Comparison of ENCODE assay signal across 8 cellular contexts in the genomic region with DNA sequence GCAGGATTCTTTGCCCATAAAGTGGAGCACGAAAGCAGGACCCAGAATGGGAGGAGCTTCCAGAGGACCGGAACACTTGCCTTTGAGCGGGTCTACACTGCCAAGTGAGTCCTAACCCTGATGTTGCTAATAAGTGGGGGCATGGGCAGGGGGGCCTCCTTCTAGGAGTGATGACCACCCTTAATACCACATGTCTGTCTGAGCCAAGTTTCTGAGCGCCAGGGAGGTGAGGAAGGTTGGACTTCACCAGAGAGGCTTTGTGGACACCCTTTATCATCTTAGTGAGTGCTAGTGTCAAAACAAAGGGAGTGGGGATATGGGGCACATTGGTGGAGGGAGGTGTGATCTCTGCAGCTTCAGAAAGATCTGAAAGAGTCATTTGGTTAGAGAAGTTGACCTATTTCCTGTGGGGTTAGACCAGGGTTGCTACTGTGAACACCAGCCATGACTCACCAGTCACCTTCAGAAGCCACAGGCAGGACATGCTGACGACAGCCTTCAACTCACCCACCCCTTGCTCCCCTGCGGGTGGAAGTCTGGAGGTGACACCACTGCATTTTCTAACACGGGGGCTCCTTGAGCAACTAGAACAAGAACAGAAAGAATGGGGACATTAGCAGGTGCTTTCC.
DNase-seq lines count a peak whose midpoint lies in the region; ATAC-seq lines count a peak whose summit lies in the region.

No MANE protein-coding gene starts in this region.

- H3K36me3 Mint-ChIP-seq in activated T-cell treated with anti-CD3 and anti-CD28 coated beads, Interleukin-2, amount 50 U/mL, for 24 hours (ENCODE audit: low read depth), result peaks cover 24% of the 10 kb centered on the region

- H3K27me3 Mint-ChIP-seq in activated T-cell treated with anti-CD3 and anti-CD28 coated beads, Interleukin-2, amount 50 U/mL, for 24 hours, result no peaks in the 10 kb centered on the region

- H3K4me1 Mint-ChIP-seq in activated T-cell treated with anti-CD3 and anti-CD28 coated beads, Interleukin-2, amount 50 U/mL, for 24 hours (ENCODE audit: low read depth), result peaks cover 68% of the 10 kb centered on the region

- peak overlapping the region; percentile 86 for H3K27ac Mint-ChIP-seq in activated T-cell treated with anti-CD3 and anti-CD28 coated beads, Interleukin-2, amount 50 U/mL, for 24 hours

- peak; percentile 95 for DNase-seq in NOMO-1 treated with dmso at 0.1 percent for 144 hours (lab: John Stamatoyannopoulos, UW; ENCODE audit: unreplicated experiment)
- peak; percentile 78 for DNase-seq in activated T-cell treated with anti-CD3 and anti-CD28 coated beads, Interleukin-2, amount 50 U/mL, for 24 hours
- DNase-seq in hepatic stellate cell (ENCODE audit: low spot score), result peak; percentile 24
- DNase-seq in stimulated activated CD4-positive, alpha-beta T cell treated with anti-CD3 and anti-CD28 coated beads, TNF-alpha, amount 100 ng/mL, for 48 hours (ENCODE audit: low read depth in 3 of 3), result peak; percentile 67 to 83 (median 74)
- no peak for DNase-seq in RKO (ENCODE audit: low spot score)
- no peak for DNase-seq in DMS79 treated with DMSO at 0.1 percent for 48 hours (lab: John Stamatoyannopoulos, UW)

- peak overlapping the region; percentile 28 for H3K4me3 Mint-ChIP-seq in activated T-cell treated with anti-CD3 and anti-CD28 coated beads, Interleukin-2, amount 50 U/mL, for 24 hours

- H3K9me3 Mint-ChIP-seq in activated T-cell treated with anti-CD3 and anti-CD28 coated beads, Interleukin-2, amount 50 U/mL, for 24 hours, result no peaks in the 10 kb centered on the region

- ATAC-seq in GM18499 (IDR thresholded peaks at IDR 0.05; ENCODE audit: insufficient read depth, unreplicated experiment), result peak; percentile 83
- ATAC-seq in HG02759 (IDR thresholded peaks at IDR 0.05; ENCODE audit: unreplicated experiment), result peak; percentile 93

Comparison
In these comparisons a context has a peak if more than half of its experiments do, and no peak if none do; other contexts are left out.
1. DNase-seq: peak in NOMO-1 treated with dmso at 0.1 percent for 144 hours (single experiment), activated T-cell treated with anti-CD3 and anti-CD28 coated beads, Interleukin-2, amount 50 U/mL, for 24 hours (single experiment), hepatic stellate cell (single experiment) and stimulated activated CD4-positive, alpha-beta T cell treated with anti-CD3 and anti-CD28 coated beads, TNF-alpha, amount 100 ng/mL, for 48 hours (3 of 3); none in RKO (single experiment) and DMS79 treated with DMSO at 0.1 percent for 48 hours (single experiment).